In genomic region chr5:160438316-160439204, GRCh38 we compare ENCODE assay signal across 8 cellular contexts. TPM values are rescaled to one million over a fixed set of nuclear protein-coding genes. Genes with fewer than 3 reads are reported as not detected.
DNase-seq lines count a peak whose midpoint lies in the region; ATAC-seq, FAIRE-seq and TF ChIP-seq lines count a peak whose summit lies in the region.

No MANE protein-coding gene starts in this region.

- H3K9me2 ChIP-seq in DOHH2 (replicated peaks; ENCODE audit: control insufficient read depth, low read length): no peaks in the 10 kb centered on the region

- H3K79me2 ChIP-seq in DOHH2 (ENCODE audit: control insufficient read depth, low read length): no peaks in the 10 kb centered on the region

- H4K20me1 ChIP-seq in DOHH2 (ENCODE audit: control insufficient read depth, insufficient read depth, low read depth, low read length): no peaks in the 10 kb centered on the region

- peak overlapping the region; percentile 17; the same call in 1 of the 2 replicates for H3K27ac ChIP-seq in DOHH2 (ENCODE audit: low read depth, low read length)
- H3K27ac ChIP-seq in thyroid gland: peak overlapping the region; percentile 58 to 72 (median 58)

- peak; percentile 34 for ATAC-seq in GM21723 (IDR thresholded peaks at IDR 0.05; ENCODE audit: unreplicated experiment)

- no peak for FAIRE-seq in frontal cortex (lab: Jason Lieb, UNC)

- in situ Hi-C loops in KBM-7 (cut with MboI; ENCODE audit: low pct_unique_long_range_greater_than_20kb, low sequenced_read_pairs): no loop called here

- peak overlapping the region; percentile 74 for H3K4me3 ChIP-seq in DOHH2 (ENCODE audit: low read length)
- H3K4me3 ChIP-seq in thyroid gland (replicated peaks in 1 of 3): peak overlapping the region in 2 of 3 donors; percentile 5 to 22

- WGBS in thyroid gland, 2 donors: 6 to 7% methylated on average over 18 of the region's 18 CpGs

- H3K36me3 ChIP-seq in DOHH2 (ENCODE audit: control insufficient read depth, low read length) (no peaks in the 10 kb centered on the region), thyroid gland (no peaks in the 10 kb centered on the region)

- intact Hi-C loops in thyroid gland (cut with DNase I): loop anchor here (10.0 kb wide), 1 partner anchor 76 kb away; no protein-coding TSS in a partner anchor

- H3K9me3 ChIP-seq in DOHH2 (ENCODE audit: control insufficient read depth, insufficient read depth, low read length) (no peaks in the 10 kb centered on the region), thyroid gland (no peaks in the 10 kb centered on the region)

- H3K4me1 ChIP-seq in DOHH2 (ENCODE audit: control insufficient read depth, low read length): peaks cover 77% of the 10 kb centered on the region
- peaks cover 16 to 28% of the 10 kb centered on the region in 2 donors for H3K4me1 ChIP-seq in thyroid gland

- DNase-seq in KBM-7 (peak; percentile 86), RPMI8226 (peak; percentile 63), frontal cortex (ENCODE audit: low spot score in 2 of 2) (peak; percentile 24 to 51), nucleus accumbens (lab: John Stamatoyannopoulos, UW) (peak in 42 of 56 donors; percentile 7 to 75 (median 37)), thyroid gland (peak; percentile 62 to 64)
- peak; percentile 42 for DNase-seq in activated gamma-delta T cell treated with anti-CD3 and anti-CD28 coated beads, Interleukin-2, amount 50 U/mL, for 16 hours (ENCODE audit: low read depth)

- peak overlapping the region; percentile 87 for H3K4me2 ChIP-seq in DOHH2 (ENCODE audit: low read length)

- H3F3A ChIP-seq in DOHH2 (ENCODE audit: control insufficient read depth, insufficient read depth): no peaks in the 10 kb centered on the region

- peak; percentile 94 for TF ChIP-seq CTCF in DOHH2 (IDR thresholded peaks at IDR 0.05; ENCODE audit: low read depth, low read length, poor library complexity, severe bottlenecking)
- TF ChIP-seq CTCF in thyroid gland (IDR thresholded peaks at IDR 0.05): peak in 5 of 6 experiments; percentile 51 to 86 (median 75)

- H3K27me3 ChIP-seq in DOHH2 (ENCODE audit: control insufficient read depth, low read length) (no peaks in the 10 kb centered on the region), thyroid gland (no peaks in the 10 kb centered on the region)

- no peak for TF ChIP-seq POLR2A in thyroid gland (IDR thresholded peaks at IDR 0.05)

RNA-seq across cellular contexts. Expression of gene PTTG1, which starts 16.9 kb away (rescaled TPM):
- total RNA-seq in frontal cortex (12.6 TPM), thyroid gland (100 to 1,000 TPM in 1 of 4 donors, 10 to 100 TPM in 3; 42.6 to 165 (median 79.4) TPM)

RNA-seq across cellular contexts. Expression of gene SLU7, which starts 19.7 kb away (rescaled TPM):
- 56.3 TPM for total RNA-seq in frontal cortex
- 100 to 1,000 TPM in 2 of 4 donors, 10 to 100 TPM in 2; 70.1 to 122 (median 96.3) TPM for total RNA-seq in thyroid gland

RNA-seq across cellular contexts. Expression of gene FAM200C, which starts 38.7 kb away (rescaled TPM):
- 33.8 TPM for total RNA-seq in frontal cortex
- total RNA-seq in thyroid gland: 1 to 10 TPM; 5.8 to 9.0 (median 7.2) TPM

Comparison
In these comparisons a context has a peak if more than half of its experiments do, and no peak if none do; other contexts are left out.
1. Peak in every context shown above with its lines: DNase-seq, ATAC-seq, H3K4me3 ChIP-seq and H3K27ac ChIP-seq.